Comparison of ENCODE assay signal across 19 cellular contexts in genomic region chr16:15043344-15043743, GRCh38. TPM values are rescaled to one million over a fixed set of nuclear protein-coding genes. Genes with fewer than 3 reads are reported as not detected.
DNase-seq lines count a peak whose midpoint lies in the region; ATAC-seq, FAIRE-seq and TF ChIP-seq lines count a peak whose summit lies in the region.
"Had no signal": no experiment of that assay in that cellular context is flagged by ENCODE, and none has a peak within 500 bp of the region (broad histone marks: within the 10 kb centered on the region; RNA-seq: fewer than 3 reads in every experiment).

No MANE protein-coding gene starts in this region.

- no TSS peak for BruUV-seq in HepG2 (replicated peaks; lab: Mats Ljungman, UMichigan)

- H4K20me1 ChIP-seq in HepG2 (ENCODE audit: insufficient read depth, low read length), result peaks cover 4% of the 10 kb centered on the region; the same call in 1 of the 2 replicates

- FAIRE-seq in HepG2 (lab: Jason Lieb, UNC), result no peak
- FAIRE-seq: A204.1, GM19239, HTR-8/SVneo had no signal

- H3K4me2 ChIP-seq in HepG2 (ENCODE audit: low read depth, low read length), result no peak overlapping the region
- H3K4me2 ChIP-seq: SK-N-SH had no signal

- intact Hi-C loops in HepG2 (cut with micrococcal nuclease; ENCODE audit: unreplicated experiment) (no loop called here), right lobe of liver (cut with DNase I) (no loop called here), left colon (cut with DNase I, micrococcal nuclease) (no loop called here), cardiac septum (cut with DNase I) (no loop called here)

- H3K79me2 ChIP-seq in HepG2 (ENCODE audit: insufficient read depth, low read length), result peaks cover under 1% of the 10 kb centered on the region

- POLR2A ChIA-PET in HepG2 (lab: Yijun Ruan, JAX), result interaction anchor here (0.7 kb wide), 1 partner anchor 9 kb away, joined by 3 read pairs; no protein-coding TSS in a partner anchor

- no peak for TF ChIP-seq EP300 in HepG2 (IDR thresholded peaks at IDR 0.05; ENCODE audit: low read depth in 2 of 2, low read length in 2 of 2)
- no peak for TF ChIP-seq EP300 in HepG2 (CRISPR knock-in tag; IDR thresholded peaks at IDR 0.05; ENCODE audit: borderline replicate concordance)

- H3K4me1 ChIP-seq in HepG2 (ENCODE audit: insufficient read depth, low read length) (no peaks in the 10 kb centered on the region), right lobe of liver (peaks cover 0 to 15% (median 6%) of the 10 kb centered on the region in 4 donors), RWPE2 (ENCODE audit: insufficient read depth, poor library complexity, severe bottlenecking) (no peaks in the 10 kb centered on the region)

- H3K9me3 ChIP-seq in HepG2 (ENCODE audit: low read length) (no peaks in the 10 kb centered on the region), right lobe of liver (no peaks in the 10 kb centered on the region), RWPE2 (ENCODE audit: severe bottlenecking) (no peaks in the 10 kb centered on the region)
- H3K9me3 ChIP-seq: SK-N-SH had no signal

- CTCF ChIA-PET in HepG2 (lab: Yijun Ruan, JAX; ENCODE audit: low intra/inter-chr PET ratio, low total read pairs), result no interaction called here

- H3K36me3 ChIP-seq in HepG2 (replicated peaks in 1 of 2; ENCODE audit: control insufficient read depth in 1 of 2, insufficient read depth in 2 of 2, low read length in 2 of 2) (peaks cover 40 to 63% of the 10 kb centered on the region in 2 experiments), right lobe of liver (peaks cover 0 to 25% (median 12%) of the 10 kb centered on the region in 4 donors), RWPE2 (ENCODE audit: low read depth) (peaks cover 38% of the 10 kb centered on the region)

- TF ChIP-seq POLR2A in HepG2 (IDR thresholded peaks at IDR 0.05; ENCODE audit: insufficient read depth in 1 of 2, low read depth in 2 of 2, low read length in 2 of 2) (no peak), right lobe of liver (IDR thresholded peaks at IDR 0.05) (no peak)

- H3K27me3 ChIP-seq in HepG2 (ENCODE audit: control insufficient read depth in 1 of 2, insufficient read depth in 2 of 2, low read length in 2 of 2), result no peaks in the 10 kb centered on the region
- H3K27me3 ChIP-seq in right lobe of liver, result no peaks in the 10 kb centered on the region
- no peaks in the 10 kb centered on the region for H3K27me3 ChIP-seq in RWPE2 (ENCODE audit: insufficient read depth, poor library complexity, severe bottlenecking)

- H3K27ac ChIP-seq in HepG2 (ENCODE audit: extremely low read length, insufficient read depth, low read length) (no peak overlapping the region), right lobe of liver (no peak overlapping the region), RWPE2 (ENCODE audit: poor library complexity, severe bottlenecking) (no peak overlapping the region), epithelial cell of prostate (no peak overlapping the region)
- H3K27ac ChIP-seq: C4-2B had no signal

- no peak overlapping the region for H3K9ac ChIP-seq in HepG2 (ENCODE audit: insufficient read depth, low read depth, low read length)
- H3K9ac ChIP-seq: SK-N-SH had no signal

- WGBS in HepG2 (ENCODE audit: low lambda C conversion rate), result 93% methylated on average over 5 of the region's 5 CpGs
- 43% methylated on average over 1 of the region's 5 CpGs for WGBS in right lobe of liver (ENCODE audit: insufficient coverage, low coverage, low lambda C conversion rate, missing lambda C conversion rate)

- H3K4me3 ChIP-seq in HepG2 (replicated peaks in 1 of 3; ENCODE audit: insufficient read depth in 1 of 3, low read depth in 2 of 3, low read length in 3 of 3) (no peak overlapping the region), right lobe of liver (no peak overlapping the region), RWPE2 (ENCODE audit: severe bottlenecking) (no peak overlapping the region)

- no peak for DNase-seq in HepG2 (ENCODE audit: low spot score)
- DNase-seq in right lobe of liver, result no peak
- DNase-seq in RWPE2 (ENCODE audit: low spot score), result no peak
- peak; percentile 46 for DNase-seq in epithelial cell of prostate (ENCODE audit: low read depth, low spot score)
- DNase-seq in NCI-H1694 treated with DMSO at 0.1 percent for 48 hours (lab: John Stamatoyannopoulos, UW), result no peak
- DNase-seq in left colon, result no peak
- no peak for DNase-seq in dermis blood vessel endothelial cell
- DNase-seq in cardiac septum (ENCODE audit: low spot score), result no peak
- DNase-seq: H9, NCI-H1417 treated with DMSO at 0.1 percent for 48 hours, NCI-H2029, NCI-H2171 treated with DMSO at 0.1 percent for 48 hours, NCI-H774, SHP77, SK-N-SH had no signal

- TF ChIP-seq CTCF in HepG2 (CRISPR knock-in tag; IDR thresholded peaks at IDR 0.05) (no peak), right lobe of liver (IDR thresholded peaks at IDR 0.05) (no peak), RWPE2 (IDR thresholded peaks at IDR 0.05; ENCODE audit: poor library complexity, severe bottlenecking) (no peak)

- in situ Hi-C loops in HepG2 (cut with HindIII; ENCODE audit: extremely low pct_ligation_motif_present, low pct_unique_long_range_greater_than_20kb), result no loop called here

- TF ChIP-seq RAD21 in HepG2 (CRISPR knock-in tag; IDR thresholded peaks at IDR 0.05), result no peak

- ATAC-seq in HepG2 (no peak), right lobe of liver (no peak), RWPE2 (ENCODE audit: low read depth) (peak; percentile 64), left colon (no peak)

- no peak overlapping the region for H2AFZ ChIP-seq in HepG2 (ENCODE audit: low read length)

TF ChIP-seq in HepG2, 621 proteins besides CTCF, POLR2A, EP300 and RAD21 (continues in another document):
- TF ChIP-seq ZNF550 (CRISPR knock-in tag; IDR thresholded peaks at IDR 0.05; ENCODE audit: borderline replicate concordance), result no peak
- peak; percentile 13; the same call in 1 of the 2 replicates for TF ChIP-seq POGZ (CRISPR knock-in tag; IDR thresholded peaks at IDR 0.05)
- no peak for TF ChIP-seq SIX4 (CRISPR knock-in tag; IDR thresholded peaks at IDR 0.05)

RNA-seq across cellular contexts. Expression of gene NTAN1, which starts 12.5 kb away (rescaled TPM):
- total RNA-seq in HepG2 (2016; rRNA removed; fragmentation: Illumina TruSeq; extraction: Trizol) (41.8 and 58.3 TPM in 2 replicates), right lobe of liver (10 to 100 TPM; 14.7 to 30.0 (median 16.8) TPM), left colon (10 to 100 TPM; 27.4 to 36.0 TPM), dermis blood vessel endothelial cell (205 and 235 TPM in 2 replicates), cardiac septum (33.6 TPM)
- 386 and 399 TPM in 2 replicates for total RNA-seq in HepG2 (2016; cell fraction: cytosol; rRNA removed; fragmentation: Illumina TruSeq; extraction: Trizol; ENCODE audit: low read depth)
- total RNA-seq in HepG2 (2016; cell fraction: insoluble cytoplasmic fraction; rRNA removed; fragmentation: Illumina TruSeq; extraction: Trizol), result 38.1 and 61.2 TPM in 2 replicates
- 288 and 302 TPM in 2 replicates for total RNA-seq in HepG2 (2016; cell fraction: membrane; rRNA removed; fragmentation: Illumina TruSeq; extraction: Trizol)
- total RNA-seq in HepG2 (2016; cell fraction: nucleus; rRNA removed; fragmentation: Illumina TruSeq; extraction: Trizol), result 23.6 and 28.1 TPM in 2 replicates
- polyA plus RNA-seq in HepG2 (2011; rRNA removed), result 103 and 135 TPM in 2 replicates
- polyA plus RNA-seq in HepG2 (2011; cell fraction: cytosol; rRNA removed), result 76.3 and 86.4 TPM in 2 replicates
- polyA plus RNA-seq in HepG2 (2011; cell fraction: nucleus; rRNA removed), result 51.6 and 57.1 TPM in 2 replicates
- polyA plus RNA-seq in HepG2 (2012), result 58.2 and 65.1 TPM in 2 replicates
- polyA plus RNA-seq in HepG2 (2016; cell fraction: cytosol; fragmentation: Illumina TruSeq; extraction: Trizol; ENCODE audit: low read depth), result 580 and 583 TPM in 2 replicates
- 56.0 and 59.7 TPM in 2 replicates for polyA plus RNA-seq in HepG2 (2016; cell fraction: insoluble cytoplasmic fraction; fragmentation: Illumina TruSeq; extraction: Trizol; ENCODE audit: low read depth)
- 344 and 370 TPM in 2 replicates for polyA plus RNA-seq in HepG2 (2016; cell fraction: membrane; fragmentation: Illumina TruSeq; extraction: Trizol; ENCODE audit: low read depth)
- polyA plus RNA-seq in HepG2 (2016; cell fraction: nucleus; fragmentation: Illumina TruSeq; extraction: Trizol; ENCODE audit: insufficient read depth, low read depth), result 59.0 and 59.9 TPM in 2 replicates
- polyA minus RNA-seq in HepG2 (2011; rRNA and poly(A)+ RNA removed; ENCODE audit: low replicate concordance), result 45.2 and 119 TPM in 2 replicates
- 55.7 and 63.7 TPM in 2 replicates for polyA minus RNA-seq in HepG2 (2011; cell fraction: cytosol; rRNA and poly(A)+ RNA removed)
- polyA minus RNA-seq in HepG2 (2011; cell fraction: nucleus; rRNA and poly(A)+ RNA removed), result 36.7 and 38.4 TPM in 2 replicates

RNA-seq across cellular contexts. Expression of gene RRN3, which starts 50.7 kb away (rescaled TPM):
- total RNA-seq in HepG2 (2016; rRNA removed; fragmentation: Illumina TruSeq; extraction: Trizol) (67.0 and 101 TPM in 2 replicates), right lobe of liver (10 to 100 TPM; 13.0 to 20.4 (median 16.2) TPM), left colon (10 to 100 TPM; 25.7 to 26.9 TPM), dermis blood vessel endothelial cell (34.3 and 44.2 TPM in 2 replicates), cardiac septum (22.3 TPM)
- total RNA-seq in HepG2 (2016; cell fraction: cytosol; rRNA removed; fragmentation: Illumina TruSeq; extraction: Trizol; ENCODE audit: low read depth), result 4.5 and 7.2 TPM in 2 replicates
- total RNA-seq in HepG2 (2016; cell fraction: insoluble cytoplasmic fraction; rRNA removed; fragmentation: Illumina TruSeq; extraction: Trizol), result 66.8 and 102 TPM in 2 replicates
- total RNA-seq in HepG2 (2016; cell fraction: membrane; rRNA removed; fragmentation: Illumina TruSeq; extraction: Trizol), result 13.9 and 15.7 TPM in 2 replicates
- total RNA-seq in HepG2 (2016; cell fraction: nucleus; rRNA removed; fragmentation: Illumina TruSeq; extraction: Trizol), result 48.4 and 52.4 TPM in 2 replicates
- polyA plus RNA-seq in HepG2 (2011; rRNA removed), result 43.5 and 45.8 TPM in 2 replicates
- 20.4 and 34.2 TPM in 2 replicates for polyA plus RNA-seq in HepG2 (2011; cell fraction: cytosol; rRNA removed)
- 25.0 and 25.7 TPM in 2 replicates for polyA plus RNA-seq in HepG2 (2011; cell fraction: nucleus; rRNA removed)
- polyA plus RNA-seq in HepG2 (2012), result 38.3 and 41.0 TPM in 2 replicates
- 1.9 and 2.1 TPM in 2 replicates for polyA plus RNA-seq in HepG2 (2016; cell fraction: cytosol; fragmentation: Illumina TruSeq; extraction: Trizol; ENCODE audit: low read depth)
- 73.5 and 79.0 TPM in 2 replicates for polyA plus RNA-seq in HepG2 (2016; cell fraction: insoluble cytoplasmic fraction; fragmentation: Illumina TruSeq; extraction: Trizol; ENCODE audit: low read depth)
- polyA plus RNA-seq in HepG2 (2016; cell fraction: membrane; fragmentation: Illumina TruSeq; extraction: Trizol; ENCODE audit: low read depth), result 5.8 and 6.6 TPM in 2 replicates
- 64.5 and 64.7 TPM in 2 replicates for polyA plus RNA-seq in HepG2 (2016; cell fraction: nucleus; fragmentation: Illumina TruSeq; extraction: Trizol; ENCODE audit: insufficient read depth, low read depth)
- 42.6 and 47.9 TPM in 2 replicates for polyA minus RNA-seq in HepG2 (2011; rRNA and poly(A)+ RNA removed; ENCODE audit: low replicate concordance)
- 36.9 and 45.0 TPM in 2 replicates for polyA minus RNA-seq in HepG2 (2011; cell fraction: cytosol; rRNA and poly(A)+ RNA removed)
- polyA minus RNA-seq in HepG2 (2011; cell fraction: nucleus; rRNA and poly(A)+ RNA removed), result 42.0 and 45.3 TPM in 2 replicates
